Comparison of ENCODE assay signal across 1 cellular context in genomic region chrX:48918303-48918643, GRCh38.
TF ChIP-seq lines count a peak whose summit lies in the region.

No MANE protein-coding gene starts in this region.

TF ChIP-seq in H1, 55 proteins besides CTCF, POLR2A, EP300 and RAD21:
- TF ChIP-seq POLR2AphosphoS5 (IDR thresholded peaks at IDR 0.05; ENCODE audit: low read depth, low read length) = 0 out of 2 replicates have a peak, but pooled peaks have one; percentile 14
- TF ChIP-seq YY1 (IDR thresholded peaks at IDR 0.05; ENCODE audit: low read depth, low read length) = no peak
